ENCODE assay signal across 20 cellular contexts in genomic region chr12:94793191-94793595, GRCh38.
DNase-seq lines count a peak whose midpoint lies in the region; ATAC-seq lines count a peak whose summit lies in the region.
"Had no signal": no experiment of that assay in that cellular context is flagged by ENCODE, and none has a peak within 500 bp of the region (broad histone marks: within the 10 kb centered on the region; RNA-seq: fewer than 3 reads in every experiment).

No MANE protein-coding gene starts in this region.

- no peak overlapping the region for H3K4me2 ChIP-seq in neuronal stem cell (ENCODE audit: insufficient read depth, low read length, poor library complexity, severe bottlenecking)

- H2AFZ ChIP-seq in neuronal stem cell (ENCODE audit: low read length), result no peak overlapping the region

- no peak overlapping the region for H3K4ac ChIP-seq in neuronal stem cell (ENCODE audit: low read length)

- H2BK5ac ChIP-seq in neuronal stem cell (ENCODE audit: low read length), result no peak overlapping the region

- DNase-seq in ELF-1 (ENCODE audit: low read depth, low spot score) (peak; percentile 83), NCI-H2171 treated with DMSO at 0.1 percent for 48 hours (lab: John Stamatoyannopoulos, UW) (peak; percentile 72), fibroblast of peridontal ligament (ENCODE audit: extremely low read depth) (peak; percentile 33), neuronal stem cell (ENCODE audit: low spot score) (no peak), aorta (no peak), HT-29 (ENCODE audit: low spot score) (no peak), NCI-H1930 (lab: John Stamatoyannopoulos, UW) (no peak)
- DNase-seq: activated CD4-positive, alpha-beta T cell treated with anti-CD3 and anti-CD28 coated beads, Interleukin-2, amount 50 U/mL, for 1 hour; activated naive CD8-positive, alpha-beta T cell treated with anti-CD3 and anti-CD28 coated beads, Interleukin-2, amount 50 U/mL, for 24 hours; activated T-cell treated with anti-CD3 and anti-CD28 coated beads, Interleukin-2, amount 50 U/mL, for 4 hours; Calu3; GOT3; NCI-H1417; NCI-H748 treated with DMSO at 0.1 percent for 48 hours; SHP77 treated with DMSO at 0.1 percent for 48 hours; small intestine; stomach had no signal

- H3K79me1 ChIP-seq in neuronal stem cell (ENCODE audit: low read depth, low read length), result no peaks in the 10 kb centered on the region

- H4K8ac ChIP-seq in neuronal stem cell (ENCODE audit: low read depth, low read length), result no peak overlapping the region

- no peak overlapping the region for H2AK5ac ChIP-seq in neuronal stem cell (ENCODE audit: low read depth, low read length)

- H3K4me1 ChIP-seq in neuronal stem cell (ENCODE audit: control insufficient read depth in 2 of 2, insufficient read depth in 1 of 2, low read depth in 1 of 2, low read length in 2 of 2) (peaks cover 4 to 7% of the 10 kb centered on the region in 2 donors), aorta (ENCODE audit: control insufficient read depth in 1 of 2, insufficient read depth in 2 of 2, low read length in 2 of 2) (no peaks in the 10 kb centered on the region)
- H3K4me1 ChIP-seq: stomach had no signal

- no peak overlapping the region for H2BK120ac ChIP-seq in neuronal stem cell (ENCODE audit: low read depth, low read length)

- H3K14ac ChIP-seq in neuronal stem cell (ENCODE audit: low read length), result peak overlapping the region; percentile 3

- H3K4me3 ChIP-seq in neuronal stem cell (ENCODE audit: low read length in 2 of 2), result no peak overlapping the region
- H3K4me3 ChIP-seq in aorta (ENCODE audit: low read length in 2 of 2), result no peak overlapping the region
- H3K4me3 ChIP-seq: esophagus muscularis mucosa, K562, stomach had no signal

- H3K18ac ChIP-seq in neuronal stem cell (ENCODE audit: low read length), result no peak overlapping the region

- H3K27me3 ChIP-seq in neuronal stem cell (ENCODE audit: control insufficient read depth in 3 of 3, insufficient read depth in 3 of 3, low read depth in 1 of 3, low read length in 3 of 3) (peaks cover 0 to 2% (median 0%) of the 10 kb centered on the region in 3 experiments), aorta (ENCODE audit: control insufficient read depth in 1 of 2, insufficient read depth in 2 of 2, low read length in 1 of 2) (no peaks in the 10 kb centered on the region)
- H3K27me3 ChIP-seq: esophagus muscularis mucosa, stomach had no signal

- no peak overlapping the region for H3K9ac ChIP-seq in neuronal stem cell (ENCODE audit: low read depth, low read length, poor library complexity)

- no peak overlapping the region for H3K23ac ChIP-seq in neuronal stem cell (ENCODE audit: low read depth, low read length, poor library complexity)

- no peak overlapping the region for H2BK15ac ChIP-seq in neuronal stem cell (ENCODE audit: low read length)

- no peak overlapping the region for H2BK12ac ChIP-seq in neuronal stem cell (ENCODE audit: low read length)

- no peak for ATAC-seq in aorta (ENCODE audit: low FRiP score)
- ATAC-seq in GM19023 (IDR thresholded peaks at IDR 0.05; ENCODE audit: unreplicated experiment), result no peak
- ATAC-seq: activated naive CD8-positive, alpha-beta T cell treated with anti-CD3 and anti-CD28 coated beads, Interleukin-2, amount 50 U/mL, for 24 hours; activated T-cell treated with anti-CD3 and anti-CD28 coated beads, Interleukin-2, amount 50 U/mL, for 4 hours; K562 had no signal

- H4K91ac ChIP-seq in neuronal stem cell (ENCODE audit: low read depth, low read length, poor library complexity), result no peak overlapping the region

- H3K27ac ChIP-seq in neuronal stem cell (replicated peaks; ENCODE audit: low read length), result no peak overlapping the region
- H3K27ac ChIP-seq in aorta (ENCODE audit: low read depth in 1 of 2, low read length in 2 of 2), result no peak overlapping the region
- H3K27ac ChIP-seq: esophagus muscularis mucosa, stomach had no signal

- H3K9me3 ChIP-seq in neuronal stem cell (replicated peaks in 1 of 2; ENCODE audit: control insufficient read depth in 2 of 2, insufficient read depth in 1 of 2, low read depth in 1 of 2, low read length in 2 of 2) (no peaks in the 10 kb centered on the region), aorta (ENCODE audit: control insufficient read depth, low read length) (peaks cover 1% of the 10 kb centered on the region)
- H3K9me3 ChIP-seq: esophagus muscularis mucosa, stomach had no signal

- WGBS in neuronal stem cell (ENCODE audit: extremely low coverage in 2 of 2, insufficient read length in 2 of 2, insufficient replicate concordance in 1 of 2), 2 donors, result no CpG with 5 or more reads among the region's 10 CpGs
- 56 to 67% methylated on average over 10 of the region's 10 CpGs for WGBS in aorta, 2 donors

- H3K36me3 ChIP-seq in neuronal stem cell (replicated peaks in 1 of 2; ENCODE audit: control insufficient read depth in 2 of 2, insufficient read depth in 2 of 2, low read length in 2 of 2) (no peaks in the 10 kb centered on the region), aorta (ENCODE audit: control insufficient read depth in 1 of 2, insufficient read depth in 2 of 2, low read length in 1 of 2) (no peaks in the 10 kb centered on the region)
- H3K36me3 ChIP-seq: esophagus muscularis mucosa, stomach had no signal

- intact Hi-C loops in aorta (cut with DNase I), result no loop called here

Comparison
In these comparisons a context has a peak if more than half of its experiments do, and no peak if none do; other contexts are left out.
1. DNase-seq: peak in ELF-1 (single experiment), NCI-H2171 treated with DMSO at 0.1 percent for 48 hours (single experiment) and fibroblast of peridontal ligament (single experiment); none in neuronal stem cell (single experiment), aorta (0 of 2), HT-29 (single experiment) and NCI-H1930 (0 of 2).